Comparison of ENCODE assay signal across 9 cellular contexts in the genomic region with DNA sequence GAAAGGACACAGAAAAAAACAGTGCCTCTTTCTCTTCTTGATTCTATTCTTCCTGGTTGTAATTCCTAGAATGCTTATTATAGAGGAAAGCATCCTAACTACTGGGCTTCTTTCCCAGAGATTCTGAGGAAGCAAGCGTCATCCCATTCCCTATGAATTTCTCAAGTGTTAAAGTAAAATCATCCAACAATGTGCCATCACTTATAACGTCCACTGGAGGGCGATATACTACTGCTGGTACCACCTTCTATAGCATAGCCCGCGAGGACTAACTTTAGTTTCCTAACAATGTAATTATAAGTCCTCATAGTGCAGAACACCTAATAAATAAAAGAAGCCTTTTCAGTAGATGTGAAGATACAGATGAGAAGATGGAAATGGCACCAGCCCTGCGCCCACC. TPM values are rescaled to one million over a fixed set of nuclear protein-coding genes. Genes with fewer than 3 reads are reported as not detected.
DNase-seq lines count a peak whose midpoint lies in the region; ATAC-seq and TF ChIP-seq lines count a peak whose summit lies in the region.
"Had no signal": no experiment of that assay in that cellular context is flagged by ENCODE, and none has a peak within 500 bp of the region (broad histone marks: within the 10 kb centered on the region; RNA-seq: fewer than 3 reads in every experiment).

No MANE protein-coding gene starts in this region.

- H3K14ac ChIP-seq in trophoblast cell (ENCODE audit: low read length), result no peak overlapping the region

- no peaks in the 10 kb centered on the region for H3K79me2 ChIP-seq in trophoblast cell (ENCODE audit: control insufficient read depth, insufficient read depth, low read length, poor library complexity)

- H3K4me3 Mint-ChIP-seq in endothelial cell (ENCODE audit: unreplicated experiment), result no peak overlapping the region
- H3K4me3 Mint-ChIP-seq: T-helper 1 cell treated with Interleukin-12 subunit alpha and Interleukin-12 subunit beta and Interleukin-4 antibody, amounts not matched to agents 30 μg/mL and 1 μg/mL, for 36 hours had no signal

- no peak overlapping the region for H3K9ac ChIP-seq in trophoblast cell (ENCODE audit: low read length)

- H3K9me3 Mint-ChIP-seq in endothelial cell (ENCODE audit: unreplicated experiment), result no peaks in the 10 kb centered on the region
- H3K9me3 Mint-ChIP-seq: T-helper 1 cell treated with Interleukin-12 subunit alpha and Interleukin-12 subunit beta and Interleukin-4 antibody, amounts not matched to agents 30 μg/mL and 1 μg/mL, for 36 hours had no signal

- no peak overlapping the region for H2BK12ac ChIP-seq in trophoblast cell (ENCODE audit: low read length)

- WGBS in trophoblast cell (ENCODE audit: extremely low coverage, insufficient coverage, insufficient read length), result no CpG with 5 or more reads among the region's 6 CpGs

- ATAC-seq in GM21529 (IDR thresholded peaks at IDR 0.05; ENCODE audit: unreplicated experiment), result peak; percentile 65
- ATAC-seq in GM18517 (IDR thresholded peaks at IDR 0.05; ENCODE audit: unreplicated experiment), result no peak
- ATAC-seq in left ventricle myocardium superior, result no peak

- H4K91ac ChIP-seq in trophoblast cell (ENCODE audit: low read depth, low read length), result no peak overlapping the region

- peaks cover 5% of the 10 kb centered on the region for H3K4me1 Mint-ChIP-seq in endothelial cell (ENCODE audit: unreplicated experiment)

- H3K36me3 Mint-ChIP-seq in endothelial cell (ENCODE audit: low read depth, unreplicated experiment), result no peaks in the 10 kb centered on the region

- no peaks in the 10 kb centered on the region for H3K9me3 ChIP-seq in trophoblast cell (ENCODE audit: insufficient read depth, low read depth, low read length)

- H3K4me1 ChIP-seq in trophoblast cell (ENCODE audit: control insufficient read depth in 1 of 2, insufficient read depth in 2 of 2, low read length in 2 of 2), result no peaks in the 10 kb centered on the region

- in situ Hi-C loops in Caki2 (cut with HindIII; ENCODE audit: low pct_unique_long_range_greater_than_20kb, low sequenced_read_pairs), result no loop called here

- H3K4me3 ChIP-seq in trophoblast cell (ENCODE audit: low read depth, low read length), result no peak overlapping the region

- H3K36me3 ChIP-seq in trophoblast cell (ENCODE audit: control insufficient read depth in 1 of 2, insufficient read depth in 2 of 2, low read length in 2 of 2), result no peaks in the 10 kb centered on the region

- H3K23ac ChIP-seq in trophoblast cell (ENCODE audit: low read length), result no peak overlapping the region

- H2BK5ac ChIP-seq in trophoblast cell (ENCODE audit: low read depth, low read length, poor library complexity), result no peak overlapping the region

- no peak overlapping the region for H2AFZ ChIP-seq in trophoblast cell (ENCODE audit: insufficient read depth, low read length, poor library complexity)

- DNase-seq in Caki2 (ENCODE audit: low read depth) (peak; percentile 1), NCI-H748 (lab: John Stamatoyannopoulos, UW; ENCODE audit: unreplicated experiment) (peak; percentile 65), endothelial cell (ENCODE audit: low spot score) (no peak), trophoblast cell (peak; percentile 1 to 67), occipital lobe (lab: John Stamatoyannopoulos, UW) (no peak), left ventricle myocardium superior (no peak)

- no peak overlapping the region for H3K18ac ChIP-seq in trophoblast cell (ENCODE audit: low read length)

- no peaks in the 10 kb centered on the region for H3K27me3 ChIP-seq in trophoblast cell (ENCODE audit: insufficient read depth, low read length)

- H3K27ac ChIP-seq in trophoblast cell (ENCODE audit: low read depth, low read length), result no peak overlapping the region

- H4K8ac ChIP-seq in trophoblast cell (ENCODE audit: low read depth, low read length), result no peak overlapping the region

- H2BK120ac ChIP-seq in trophoblast cell (ENCODE audit: insufficient read depth, low read length, poor library complexity), result no peak overlapping the region

- peak; percentile 55 for TF ChIP-seq CTCF in endothelial cell (IDR thresholded peaks at IDR 0.05; ENCODE audit: unreplicated experiment)

- H3K4ac ChIP-seq in trophoblast cell (ENCODE audit: low read depth, low read length), result no peak overlapping the region

- H3K4me2 ChIP-seq in trophoblast cell (ENCODE audit: low read length), result no peak overlapping the region

- H3K27ac Mint-ChIP-seq in endothelial cell (ENCODE audit: unreplicated experiment), result no peak overlapping the region
- H3K27ac Mint-ChIP-seq: T-helper 1 cell treated with Interleukin-12 subunit alpha and Interleukin-12 subunit beta and Interleukin-4 antibody, amounts not matched to agents 30 μg/mL and 1 μg/mL, for 36 hours had no signal

- H3K79me1 ChIP-seq in trophoblast cell (ENCODE audit: low read length), result no peaks in the 10 kb centered on the region

- no peak overlapping the region for H2AK5ac ChIP-seq in trophoblast cell (ENCODE audit: low read length)

- intact Hi-C loops in left ventricle myocardium superior (cut with micrococcal nuclease), result no loop called here

- H3K27me3 Mint-ChIP-seq in endothelial cell (ENCODE audit: unreplicated experiment), result peaks cover 5% of the 10 kb centered on the region

- no peak overlapping the region for H4K12ac ChIP-seq in trophoblast cell (ENCODE audit: low read depth, low read length)

RNA-seq across cellular contexts. Expression of a gene that starts 4.4 kb away (rescaled TPM):
- not detected in 2 replicates for total RNA-seq in Caki2 (2014; rRNA removed; shearing (Covaris generic); ENCODE audit: low replicate concordance)
- total RNA-seq in endothelial cell (ENCODE audit: unreplicated experiment) (2.1 TPM), occipital lobe (0.47 TPM), left ventricle myocardium superior (not detected)
- 0.89 and 1.00 TPM in 2 replicates for polyA plus RNA-seq in trophoblast cell (2013)

Comparison
In these comparisons a context has a peak if more than half of its experiments do, and no peak if none do; other contexts are left out.
1. DNase-seq: peak in Caki2 (single experiment), NCI-H748 (single experiment) and trophoblast cell (2 of 2); none in endothelial cell (single experiment), occipital lobe (single experiment) and left ventricle myocardium superior (single experiment).